In the genomic region with DNA sequence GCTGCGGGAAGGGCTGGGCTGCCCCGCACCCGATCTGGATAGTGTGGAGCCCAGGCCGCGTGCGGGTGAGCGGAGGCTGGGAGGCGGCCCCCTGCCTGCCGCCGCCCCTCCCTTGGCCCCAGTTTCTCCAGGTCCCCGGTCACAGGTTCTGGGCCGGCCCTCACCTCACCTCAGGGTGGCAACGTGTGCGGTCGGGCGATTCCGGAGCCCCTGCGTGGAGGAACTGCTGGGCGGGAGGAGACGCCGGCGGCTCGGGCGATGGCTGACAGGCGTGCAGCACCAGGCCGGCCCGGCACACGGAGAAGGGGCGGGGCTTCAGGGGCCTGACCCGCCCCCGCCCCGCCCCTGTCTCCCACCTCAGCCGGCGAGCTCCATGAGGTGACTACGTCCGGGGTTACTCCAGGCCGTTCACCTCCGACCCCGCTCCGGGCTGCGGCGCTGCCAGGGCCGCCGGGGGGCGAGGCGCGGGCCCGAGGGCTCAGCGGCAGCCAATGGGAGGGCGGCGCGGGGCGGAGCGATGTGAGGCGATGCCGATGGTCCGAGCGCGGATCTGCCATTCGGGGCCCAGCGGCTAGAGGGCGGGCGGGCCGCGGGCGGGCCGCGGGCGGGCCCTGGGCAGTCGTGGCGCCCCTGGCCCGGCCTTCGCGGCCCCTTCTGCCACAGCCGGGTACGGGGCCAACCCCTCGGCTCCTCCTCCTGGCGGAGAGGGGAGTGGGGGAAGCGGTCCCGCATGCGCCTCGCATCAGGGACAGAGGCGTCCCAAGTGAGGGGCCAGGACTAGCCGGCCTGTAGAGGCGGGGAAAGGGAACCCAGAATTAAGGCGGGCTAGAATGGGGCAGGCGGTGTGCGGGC, we compare ENCODE assay signal across 8 cellular contexts. TPM values are rescaled to one million over a fixed set of nuclear protein-coding genes. Genes with fewer than 3 reads are reported as not detected.
DNase-seq lines count a peak whose midpoint lies in the region; ATAC-seq and TF ChIP-seq lines count a peak whose summit lies in the region.

No MANE protein-coding gene starts in this region.

- peak; percentile 95 to 97 for ATAC-seq in activated naive CD4-positive, alpha-beta T cell treated with anti-CD3 and anti-CD28 coated beads, Interleukin-2, amount 50 U/mL, for 72 hours

- no peaks in the 10 kb centered on the region for H3K36me3 Mint-ChIP-seq in HFFc6 (ENCODE audit: low read depth)
- H3K36me3 Mint-ChIP-seq in activated naive CD4-positive, alpha-beta T cell treated with anti-CD3 and anti-CD28 coated beads, Interleukin-2, amount 50 U/mL, for 72 hours: no peaks in the 10 kb centered on the region
- H3K36me3 Mint-ChIP-seq in osteocyte (ENCODE audit: unreplicated experiment): no peaks in the 10 kb centered on the region

- H3K4me1 Mint-ChIP-seq in HFFc6 (ENCODE audit: low read depth): peaks cover 28% of the 10 kb centered on the region
- H3K4me1 Mint-ChIP-seq in osteocyte (ENCODE audit: unreplicated experiment): peaks cover 28% of the 10 kb centered on the region

- H3K4me1 ChIP-seq in thymus (ENCODE audit: control insufficient read depth, insufficient read depth, low read length): peaks cover 8% of the 10 kb centered on the region

- H3K36me3 ChIP-seq in SK-N-MC (ENCODE audit: insufficient read depth, low read length) (0 out of 2 replicates have a peak, but pooled peaks cover 3% of the 10 kb centered on the region), thymus (ENCODE audit: control insufficient read depth, insufficient read depth) (no peaks in the 10 kb centered on the region)

- DNase-seq in GM10266 (ENCODE audit: extremely low spot score) (peak; percentile 99), HFFc6 (peak; percentile 88), NAMALWA (ENCODE audit: low spot score) (peak; percentile 98), SK-N-MC (ENCODE audit: low read depth, low spot score) (no peak), head of caudate nucleus (peak; percentile 82 to 97 (median 94)), osteocyte (ENCODE audit: extremely low spot score, unreplicated experiment) (peak; percentile 95)
- peak; percentile 94 to 95 for DNase-seq in activated naive CD4-positive, alpha-beta T cell treated with anti-CD3 and anti-CD28 coated beads, Interleukin-2, amount 50 U/mL, for 72 hours (ENCODE audit: low spot score in 2 of 2)

- under 1% methylated on average over 88 of the region's 88 CpGs for WGBS in thymus

- H3K4me3 Mint-ChIP-seq in HFFc6 (peak overlapping the region; percentile 94), osteocyte (ENCODE audit: unreplicated experiment) (peak overlapping the region; percentile 85)

- peak; percentile 16 for TF ChIP-seq CTCF in GM10266 (IDR thresholded peaks at IDR 0.05; ENCODE audit: control insufficient read depth, insufficient read depth, low read depth, missing control alignments)
- peak; percentile 61 for TF ChIP-seq CTCF in HFFc6 (IDR thresholded peaks at IDR 0.05)
- TF ChIP-seq CTCF in osteocyte (IDR thresholded peaks at IDR 0.05): peak; percentile 52

- peak overlapping the region; percentile 90 for H3K9ac ChIP-seq in SK-N-MC (ENCODE audit: insufficient read length)

- no peaks in the 10 kb centered on the region for H3K9me3 Mint-ChIP-seq in HFFc6
- H3K9me3 Mint-ChIP-seq in activated naive CD4-positive, alpha-beta T cell treated with anti-CD3 and anti-CD28 coated beads, Interleukin-2, amount 50 U/mL, for 72 hours: no peaks in the 10 kb centered on the region
- H3K9me3 Mint-ChIP-seq in osteocyte (ENCODE audit: unreplicated experiment): no peaks in the 10 kb centered on the region

- H3K27ac ChIP-seq in SK-N-MC: peak overlapping the region; percentile 16; the same call in 1 of the 2 replicates
- peak overlapping the region; percentile 77 for H3K27ac ChIP-seq in thymus (ENCODE audit: low read depth)

- H3K27me3 ChIP-seq in thymus (ENCODE audit: control insufficient read depth, insufficient read depth): no peaks in the 10 kb centered on the region

- H3K9me3 ChIP-seq in SK-N-MC (ENCODE audit: low read depth, low read length) (no peaks in the 10 kb centered on the region), thymus (ENCODE audit: control insufficient read depth) (no peaks in the 10 kb centered on the region)

- peak overlapping the region; percentile 96 for H3K4me3 ChIP-seq in SK-N-MC
- H3K4me3 ChIP-seq in thymus (ENCODE audit: low read length): peak overlapping the region; percentile 89

- intact Hi-C loops in head of caudate nucleus (cut with DNase I): loop anchor here (5.0 kb wide), 1 partner anchor 48 kb away; the partner anchor contains the start of genes ACACA and TADA2A

- H3K27ac Mint-ChIP-seq in HFFc6 (peak overlapping the region; percentile 79), osteocyte (ENCODE audit: unreplicated experiment) (peak overlapping the region; percentile 87)
- peak overlapping the region; percentile 45 to 93 for H3K27ac Mint-ChIP-seq in activated naive CD4-positive, alpha-beta T cell treated with anti-CD3 and anti-CD28 coated beads, Interleukin-2, amount 50 U/mL, for 72 hours

- H3K27me3 Mint-ChIP-seq in HFFc6 (ENCODE audit: insufficient read depth): peaks cover 1% of the 10 kb centered on the region; the same call in 1 of the 2 replicates
- no peaks in the 10 kb centered on the region for H3K27me3 Mint-ChIP-seq in osteocyte (ENCODE audit: unreplicated experiment)

RNA-seq across cellular contexts. Expression of gene C17orf78, which starts 16.7 kb away (rescaled TPM):
- total RNA-seq in HFFc6 (2021; fragmentation: NEBNext Ultra II Directional; extraction: Animal tissue kit (Norgen Biotek cat#: 25700)): not detected
- not detected for total RNA-seq in activated naive CD4-positive, alpha-beta T cell treated with anti-CD3 and anti-CD28 coated beads, Interleukin-2, amount 50 U/mL, for 72 hours
- total RNA-seq in osteocyte: not detected in 2 replicates
- polyA plus RNA-seq in thymus: not detected

RNA-seq across cellular contexts. Expression of gene ACACA, which starts 47.6 kb away (rescaled TPM):
- 10 to 100 TPM; 37.7 to 43.0 (median 40.7) TPM for total RNA-seq in HFFc6 (2021; fragmentation: NEBNext Ultra II Directional; extraction: Animal tissue kit (Norgen Biotek cat#: 25700))
- 10 to 100 TPM; 47.6 to 59.9 TPM for total RNA-seq in activated naive CD4-positive, alpha-beta T cell treated with anti-CD3 and anti-CD28 coated beads, Interleukin-2, amount 50 U/mL, for 72 hours
- total RNA-seq in osteocyte: 63.5 and 63.8 TPM in 2 replicates
- 8.7 TPM for polyA plus RNA-seq in thymus

RNA-seq across cellular contexts. Expression of gene TADA2A, which starts 47.6 kb away (rescaled TPM):
- total RNA-seq in HFFc6 (2021; fragmentation: NEBNext Ultra II Directional; extraction: Animal tissue kit (Norgen Biotek cat#: 25700)): 10 to 100 TPM; 12.4 to 17.9 (median 16.2) TPM
- 10 to 100 TPM; 24.8 to 33.4 TPM for total RNA-seq in activated naive CD4-positive, alpha-beta T cell treated with anti-CD3 and anti-CD28 coated beads, Interleukin-2, amount 50 U/mL, for 72 hours
- 20.2 and 20.4 TPM in 2 replicates for total RNA-seq in osteocyte
- polyA plus RNA-seq in thymus: 14.8 TPM
